Comparison of ENCODE assay signal across 1 cellular context in genomic region chr13:108460043-108460442, GRCh38.
TF ChIP-seq lines count a peak whose summit lies in the region.

No MANE protein-coding gene starts in this region.

TF ChIP-seq in K562, 482 proteins besides CTCF, POLR2A, EP300 and RAD21:
- no peak for TF ChIP-seq ZBTB40 (IDR thresholded peaks at IDR 0.05)
- no peak for TF ChIP-seq ZBTB40 (CRISPR knock-in tag; IDR thresholded peaks at IDR 0.05)
- TF ChIP-seq CBX1 (IDR thresholded peaks at IDR 0.05; ENCODE audit: low read depth): 0 out of 2 replicates have a peak, but pooled peaks have one; percentile 32
- no peak for TF ChIP-seq GATAD2B (IDR thresholded peaks at IDR 0.05; ENCODE audit: borderline replicate concordance)
- TF ChIP-seq HES1 (IDR thresholded peaks at IDR 0.05; ENCODE audit: low read depth): no peak
- peak; percentile 75; the same call in 1 of the 2 replicates for TF ChIP-seq ADNP (tag; IDR thresholded peaks at IDR 0.05)
- TF ChIP-seq RBM25 (IDR thresholded peaks at IDR 0.05; ENCODE audit: low read depth, low read length, severe bottlenecking): peak; percentile 92
- TF ChIP-seq SMARCA4 (IDR thresholded peaks at IDR 0.05): no peak
- peak; percentile 70; the same call in 1 of the 2 replicates for TF ChIP-seq BCOR (IDR thresholded peaks at IDR 0.05)
- TF ChIP-seq PHB (CRISPR knock-in tag; IDR thresholded peaks at IDR 0.05): no peak
- TF ChIP-seq KDM4B (IDR thresholded peaks at IDR 0.05; ENCODE audit: borderline replicate concordance in 2 of 2, low read depth in 1 of 2): no peak
- no peak for TF ChIP-seq POLR2B (IDR thresholded peaks at IDR 0.05; ENCODE audit: low read depth, partially characterized antibody)
TF ChIP-seq in K562: peak in this region for 4.
